Comparison of ENCODE assay signal across 8 cellular contexts in genomic region chr13:98476538-98476966, GRCh38.
DNase-seq lines count a peak whose midpoint lies in the region; ATAC-seq and TF ChIP-seq lines count a peak whose summit lies in the region.

No MANE protein-coding gene starts in this region.

- H3K4me3 ChIP-seq in tibial nerve (no peak overlapping the region), H7 (ENCODE audit: insufficient read depth, low read depth, low read length) (no peak overlapping the region)

- 49% methylated on average over 9 to 12 of the region's 13 CpGs for WGBS in tibial nerve, 2 donors

- no peak for TF ChIP-seq POLR2A in tibial nerve (IDR thresholded peaks at IDR 0.05)

- DNase-seq in EL (peak; percentile 96), KG1 (lab: John Stamatoyannopoulos, UW) (peak; percentile 54), nephron progenitor cell (no peak), tibial nerve (ENCODE audit: low spot score in 2 of 2) (no peak), H7 (no peak)
- DNase-seq in activated CD4-positive, alpha-beta T cell treated with anti-CD3 and anti-CD28 coated beads, Interleukin-2, amount 50 U/mL, for 1 hour = peak; percentile 80
- DNase-seq in effector memory CD8-positive, alpha-beta T cell = peak; percentile 78 to 79 (median 78)

- peaks cover 51 to 60% of the 10 kb centered on the region in 2 donors for H3K4me1 Mint-ChIP-seq in effector memory CD8-positive, alpha-beta T cell (ENCODE audit: low read depth in 2 of 2)
- H3K4me1 Mint-ChIP-seq in nephron progenitor cell = peaks cover 90% of the 10 kb centered on the region

- H3K9me3 ChIP-seq in tibial nerve = no peaks in the 10 kb centered on the region

- peak; percentile 95 for ATAC-seq in GM21737 (IDR thresholded peaks at IDR 0.05; ENCODE audit: unreplicated experiment)
- ATAC-seq in effector memory CD8-positive, alpha-beta T cell (replicated peaks) = peak; percentile 92

- H3K27ac ChIP-seq in tibial nerve = peak overlapping the region in 3 of 4 donors; percentile 31 to 60 (median 40)

- H3K9me3 Mint-ChIP-seq in effector memory CD8-positive, alpha-beta T cell = no peaks in the 10 kb centered on the region
- H3K9me3 Mint-ChIP-seq in nephron progenitor cell = no peaks in the 10 kb centered on the region

- peak overlapping the region; percentile 67 to 76 for H3K4me3 Mint-ChIP-seq in effector memory CD8-positive, alpha-beta T cell
- peak overlapping the region; percentile 64 for H3K4me3 Mint-ChIP-seq in nephron progenitor cell

- TF ChIP-seq EP300 in tibial nerve (IDR thresholded peaks at IDR 0.05) = no peak

- no peaks in the 10 kb centered on the region for H3K27me3 Mint-ChIP-seq in effector memory CD8-positive, alpha-beta T cell
- H3K27me3 Mint-ChIP-seq in nephron progenitor cell (ENCODE audit: low read depth, poor library complexity) = no peaks in the 10 kb centered on the region

- H3K27me3 ChIP-seq in tibial nerve (no peaks in the 10 kb centered on the region), H7 (ENCODE audit: control insufficient read depth, insufficient read depth, low read length) (no peaks in the 10 kb centered on the region)

- H3K36me3 Mint-ChIP-seq in effector memory CD8-positive, alpha-beta T cell (ENCODE audit: insufficient read depth) = peaks cover 31% of the 10 kb centered on the region
- peaks cover 28% of the 10 kb centered on the region for H3K36me3 Mint-ChIP-seq in nephron progenitor cell (ENCODE audit: low read depth)

- TF ChIP-seq CTCF in nephron progenitor cell (IDR thresholded peaks at IDR 0.05) = no peak
- no peak for TF ChIP-seq CTCF in tibial nerve (IDR thresholded peaks at IDR 0.05)

- peaks cover 0 to 29% (median 4%) of the 10 kb centered on the region in 3 donors for H3K36me3 ChIP-seq in tibial nerve
- peaks cover 11% of the 10 kb centered on the region for H3K36me3 ChIP-seq in H7 (replicated peaks; ENCODE audit: control insufficient read depth, insufficient read depth, low read length)

- peak overlapping the region; percentile 92 to 93 for H3K27ac Mint-ChIP-seq in effector memory CD8-positive, alpha-beta T cell
- H3K27ac Mint-ChIP-seq in nephron progenitor cell = peak overlapping the region; percentile 85

- H3K4me1 ChIP-seq in tibial nerve = peaks cover 0 to 48% (median 26%) of the 10 kb centered on the region in 4 donors

Comparison
In these comparisons a context has a peak if more than half of its experiments do, and no peak if none do; other contexts are left out.
1. DNase-seq: peak in EL (single experiment), KG1 (single experiment), activated CD4-positive, alpha-beta T cell treated with anti-CD3 and anti-CD28 coated beads, Interleukin-2, amount 50 U/mL, for 1 hour (single experiment) and effector memory CD8-positive, alpha-beta T cell (3 of 3); none in nephron progenitor cell (single experiment), tibial nerve (0 of 2) and H7 (single experiment).